Comparison of ENCODE assay signal across 23 cellular contexts in the genomic region with DNA sequence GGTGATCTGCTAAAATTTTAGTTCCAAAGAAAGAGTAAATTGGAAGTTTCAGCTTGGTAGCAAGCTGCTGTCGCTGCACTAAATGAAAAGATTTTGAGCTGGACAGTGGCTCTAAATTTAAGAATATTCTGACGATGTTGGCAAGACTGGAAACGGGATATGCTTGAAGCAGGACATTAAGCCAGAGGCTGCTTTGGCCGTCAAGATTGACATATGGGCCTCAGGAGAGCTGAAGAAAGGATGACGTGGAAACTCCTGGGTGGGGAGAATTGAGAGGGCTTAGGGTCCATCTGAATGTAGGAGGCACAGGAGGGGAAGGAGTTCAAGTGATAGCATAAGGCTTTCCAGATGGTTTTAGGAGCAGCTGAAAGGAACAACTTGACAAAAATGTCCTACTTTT.
"Had no signal": no experiment of that assay in that cellular context is flagged by ENCODE, and none has a peak within 500 bp of the region (broad histone marks: within the 10 kb centered on the region; RNA-seq: fewer than 3 reads in every experiment).

No MANE protein-coding gene starts in this region.

- H3K4me3 Mint-ChIP-seq: activated CD8-positive, alpha-beta T cell treated with anti-CD3 and anti-CD28 coated beads, Interleukin-2, amount 10 ng/mL, durations not matched to agents 7 days and 5 days; activated naive CD4-positive, alpha-beta T cell treated with anti-CD3 and anti-CD28 coated beads, Interleukin-2, amount 50 U/mL, for 24 hours; brain; central memory CD8-positive, alpha-beta T cell; WTC11 had no signal

- ATAC-seq: activated CD8-positive, alpha-beta T cell treated with anti-CD3 and anti-CD28 coated beads, Interleukin-2, amount 10 ng/mL, durations not matched to agents 7 days and 5 days; PC-3; WTC11 had no signal

- H3K27me3 Mint-ChIP-seq: central memory CD8-positive, alpha-beta T cell had no signal

- DNase-seq: activated CD4-positive, alpha-beta T cell treated with anti-CD3 and anti-CD28 coated beads for 48 hours; activated CD4-positive, alpha-beta T cell treated with anti-CD3 and anti-CD28 coated beads, Interleukin-2, amount 50 U/mL, for 4 hours; activated CD4-positive, CD25-positive, alpha-beta regulatory T cell treated with anti-CD3 and anti-CD28 coated beads, Interleukin-2, amount 50 U/mL, for 72 hours; activated CD8-positive, alpha-beta memory T cell treated with anti-CD3 and anti-CD28 coated beads, Interleukin-2, amount 50 U/mL, for 48 hours; activated CD8-positive, alpha-beta T cell treated with anti-CD3 and anti-CD28 coated beads, Interleukin-2, amount 10 ng/mL, durations not matched to agents 7 days and 5 days; activated T-cell treated with anti-CD3 and anti-CD28 coated beads, Interleukin-2, amount 50 U/mL, for 1 hour; aorta; IMR-90; KG1; NCI-H1048; NCI-H146; NCI-H187 treated with DMSO at 0.1 percent for 48 hours; NCI-H2171; NCI-H2227 treated with DMSO at 0.1 percent for 48 hours; NCI-H446 treated with DMSO at 0.1 percent for 48 hours; NCI-H526 treated with DMSO at 0.1 percent for 48 hours; PC-3; SHP77 treated with DMSO at 0.1 percent for 48 hours; T-helper 2 cell had no signal

- H3K9me3 Mint-ChIP-seq: activated naive CD4-positive, alpha-beta T cell treated with anti-CD3 and anti-CD28 coated beads, Interleukin-2, amount 50 U/mL, for 24 hours; brain; WTC11 had no signal

- H3K27ac Mint-ChIP-seq: activated CD8-positive, alpha-beta T cell treated with anti-CD3 and anti-CD28 coated beads, Interleukin-2, amount 10 ng/mL, durations not matched to agents 7 days and 5 days; activated naive CD4-positive, alpha-beta T cell treated with anti-CD3 and anti-CD28 coated beads, Interleukin-2, amount 50 U/mL, for 24 hours; brain; WTC11 had no signal

- H3K36me3 Mint-ChIP-seq: activated naive CD4-positive, alpha-beta T cell treated with anti-CD3 and anti-CD28 coated beads, Interleukin-2, amount 50 U/mL, for 24 hours; brain; WTC11 had no signal

- H3K4me1 Mint-ChIP-seq: activated naive CD4-positive, alpha-beta T cell treated with anti-CD3 and anti-CD28 coated beads, Interleukin-2, amount 50 U/mL, for 24 hours; brain; central memory CD8-positive, alpha-beta T cell; WTC11 had no signal
